In genomic region chr10:127913368-127913759, GRCh38 we compare ENCODE assay signal across 32 cellular contexts. TPM values are rescaled to one million over a fixed set of nuclear protein-coding genes. Genes with fewer than 3 reads are reported as not detected.
"Had no signal": no experiment of that assay in that cellular context is flagged by ENCODE, and none has a peak within 500 bp of the region (broad histone marks: within the 10 kb centered on the region; RNA-seq: fewer than 3 reads in every experiment).

No MANE protein-coding gene starts in this region.

- DNase-seq: activated CD4-positive, alpha-beta T cell treated with anti-CD3 and anti-CD28 coated beads for 36 hours; activated CD4-positive, alpha-beta T cell treated with anti-CD3 and anti-CD28 coated beads, Interleukin-2, amount 10 ng/mL, durations not matched to agents 7 days and 5 days; activated CD4-positive, alpha-beta T cell treated with anti-CD3 and anti-CD28 coated beads, Interleukin-2, amount 50 U/mL, for 48 hours; activated CD8-positive, alpha-beta T cell treated with anti-CD3 and anti-CD28 coated beads, Interleukin-2, amount 10 ng/mL, durations not matched to agents 7 days and 5 days; activated gamma-delta T cell treated with Interleukin-2 at 50 U/mL for 16 hours; activated naive CD4-positive, alpha-beta T cell treated with anti-CD3 and anti-CD28 coated beads for 36 hours; activated T-cell treated with anti-CD3 and anti-CD28 coated beads, Interleukin-2, amount 50 U/mL, for 24 hours; anterior cingulate cortex; NCI-H1092 treated with DMSO at 0.1 percent for 48 hours; NCI-H1417; NCI-H146; NCI-H187; NCI-H2029 treated with DMSO at 0.1 percent for 48 hours; NCI-H2107; NCI-H2171; NCI-H510A; NCI-H748 treated with DMSO at 0.1 percent for 48 hours; NK-92 treated with Interleukin-12 subunit alpha and Interleukin-12 subunit beta, amount 100 ng/mL, for 24 hours; PC-3; Peyer's patch; RPMI8226; SW 1271; T1000 had no signal

- H3K27ac Mint-ChIP-seq: activated CD4-positive, alpha-beta T cell treated with anti-CD3 and anti-CD28 coated beads for 36 hours; activated CD4-positive, alpha-beta T cell treated with anti-CD3 and anti-CD28 coated beads, Interleukin-2, amount 10 ng/mL, durations not matched to agents 7 days and 5 days; activated CD8-positive, alpha-beta T cell treated with anti-CD3 and anti-CD28 coated beads, Interleukin-2, amount 10 ng/mL, durations not matched to agents 7 days and 5 days; activated naive CD4-positive, alpha-beta T cell treated with anti-CD3 and anti-CD28 coated beads for 36 hours; activated naive CD4-positive, alpha-beta T cell treated with anti-CD3 and anti-CD28 coated beads, Interleukin-2, amount 50 U/mL, for 72 hours; activated T-cell treated with anti-CD3 and anti-CD28 coated beads, Interleukin-2, amount 50 U/mL, for 24 hours; brain; WTC11 had no signal

- H3K9ac ChIP-seq: KMS-11 had no signal

- H3K9me3 ChIP-seq: Peyer's patch had no signal

- H3K4me1 Mint-ChIP-seq: activated CD4-positive, alpha-beta T cell treated with anti-CD3 and anti-CD28 coated beads, Interleukin-2, amount 10 ng/mL, durations not matched to agents 7 days and 5 days had no signal

- H3K27me3 ChIP-seq: Peyer's patch had no signal

- H3K4me3 ChIP-seq: Peyer's patch had no signal

- ATAC-seq: activated CD4-positive, alpha-beta T cell treated with anti-CD3 and anti-CD28 coated beads for 36 hours; activated CD4-positive, CD25-positive, alpha-beta regulatory T cell treated with anti-CD3 and anti-CD28 coated beads, Interleukin-2, amount 50 U/mL, for 24 hours; activated CD8-positive, alpha-beta T cell treated with anti-CD3 and anti-CD28 coated beads, Interleukin-2, amount 10 ng/mL, durations not matched to agents 7 days and 5 days; activated naive CD4-positive, alpha-beta T cell treated with anti-CD3 and anti-CD28 coated beads, Interleukin-2, amount 50 U/mL, for 72 hours; PC-3; WTC11 had no signal

- H3K36me3 Mint-ChIP-seq: brain, WTC11 had no signal

- H3K27ac ChIP-seq: KMS-11, Peyer's patch had no signal

- H3K36me3 ChIP-seq: Peyer's patch had no signal

- H3K4me3 Mint-ChIP-seq: activated CD4-positive, alpha-beta T cell treated with anti-CD3 and anti-CD28 coated beads for 36 hours; activated CD4-positive, alpha-beta T cell treated with anti-CD3 and anti-CD28 coated beads, Interleukin-2, amount 10 ng/mL, durations not matched to agents 7 days and 5 days; activated CD8-positive, alpha-beta T cell treated with anti-CD3 and anti-CD28 coated beads, Interleukin-2, amount 10 ng/mL, durations not matched to agents 7 days and 5 days; activated naive CD4-positive, alpha-beta T cell treated with anti-CD3 and anti-CD28 coated beads for 36 hours; activated T-cell treated with anti-CD3 and anti-CD28 coated beads, Interleukin-2, amount 50 U/mL, for 24 hours; brain; WTC11 had no signal

- H3K9me3 Mint-ChIP-seq: WTC11 had no signal

RNA-seq across cellular contexts. Expression of gene CLRN3, which starts 20.6 kb away (rescaled TPM):
- total RNA-seq: activated CD4-positive, alpha-beta T cell treated with anti-CD3 and anti-CD28 coated beads for 36 hours; activated CD4-positive, alpha-beta T cell treated with anti-CD3 and anti-CD28 coated beads, Interleukin-2, amount 10 ng/mL, durations not matched to agents 7 days and 5 days; activated CD8-positive, alpha-beta T cell treated with anti-CD3 and anti-CD28 coated beads, Interleukin-2, amount 10 ng/mL, durations not matched to agents 7 days and 5 days; activated naive CD4-positive, alpha-beta T cell treated with anti-CD3 and anti-CD28 coated beads for 36 hours; activated naive CD4-positive, alpha-beta T cell treated with anti-CD3 and anti-CD28 coated beads, Interleukin-2, amount 50 U/mL, for 72 hours; bronchial epithelial cell; M059J; PC-3; T-helper 1 cell treated with Interleukin-12 subunit alpha and Interleukin-12 subunit beta and Interleukin-4 antibody, amounts not matched to agents 30 ng/mL and 1 ng/mL, for 36 hours; T-helper 2 cell treated with Interferon-gamma antibody and Interleukin-4, amounts not matched to agents 100 ng/mL and 5 ng/mL, for 36 hours; WTC11 had no signal
